16 cellular contexts compared by ENCODE assay signal in genomic region chr2:190432567-190433231, GRCh38. TPM values are rescaled to one million over a fixed set of nuclear protein-coding genes. Genes with fewer than 3 reads are reported as not detected.
A peak's percentile ranks its signal among the peaks of the same experiment; 100 is the strongest.
DNase-seq lines count a peak whose midpoint lies in the region; ATAC-seq and TF ChIP-seq lines count a peak whose summit lies in the region.
"Had no signal": no experiment of that assay in that cellular context is flagged by ENCODE, and none has a peak within 500 bp of the region (broad histone marks: within the 10 kb centered on the region; RNA-seq: fewer than 3 reads in every experiment).

No MANE protein-coding gene starts in this region.

- H3K9me3 ChIP-seq in CD8-positive, alpha-beta T cell (ENCODE audit: low read length), result no peaks in the 10 kb centered on the region
- H3K9me3 ChIP-seq: BE2C, gastrocnemius medialis had no signal

- no peak for DNase-seq in CD8-positive, alpha-beta T cell
- DNase-seq in mesothelial cell of epicardium (ENCODE audit: low spot score in 2 of 2, unreplicated experiment in 2 of 2) (no peak), AML-193 (lab: John Stamatoyannopoulos, UW) (no peak), SIG-M5 (lab: John Stamatoyannopoulos, UW) (no peak)
- DNase-seq: activated effector memory CD4-positive, alpha-beta T cell treated with Interleukin-2 at 50 U/mL for 16 hours; BE2C; brain microvascular endothelial cell; DND-41; endodermal cell; gastrocnemius medialis; kidney; T-helper 1 cell; trophoblast cell had no signal

- no peak overlapping the region for H3K4me3 Mint-ChIP-seq in CD8-positive, alpha-beta T cell
- no peak overlapping the region for H3K4me3 Mint-ChIP-seq in mesothelial cell of epicardium
- H3K4me3 Mint-ChIP-seq: endodermal cell had no signal

- H3K27me3 ChIP-seq in CD8-positive, alpha-beta T cell (ENCODE audit: insufficient read depth, low read length), result no peaks in the 10 kb centered on the region
- H3K27me3 ChIP-seq: BE2C, brain microvascular endothelial cell, gastrocnemius medialis had no signal

- H3K27ac Mint-ChIP-seq in CD8-positive, alpha-beta T cell, result peak overlapping the region; percentile 16
- H3K27ac Mint-ChIP-seq in mesothelial cell of epicardium, result peak overlapping the region; percentile 52
- H3K27ac Mint-ChIP-seq: endodermal cell had no signal

- intact Hi-C loops in CD8-positive, alpha-beta T cell (cut with DNase I, micrococcal nuclease), result loop anchor here in 1 of 2 experiments (2.0 kb wide), 1 partner anchor 14 kb away; no protein-coding TSS in a partner anchor

- H3K4me1 ChIP-seq in CD8-positive, alpha-beta T cell (ENCODE audit: insufficient read depth, low read length), result peaks cover 23% of the 10 kb centered on the region
- H3K4me1 ChIP-seq: BE2C had no signal

- peaks cover 47% of the 10 kb centered on the region for H3K36me3 Mint-ChIP-seq in CD8-positive, alpha-beta T cell
- peaks cover 24% of the 10 kb centered on the region for H3K36me3 Mint-ChIP-seq in mesothelial cell of epicardium

- H3K9me3 Mint-ChIP-seq in CD8-positive, alpha-beta T cell, result peaks cover 5% of the 10 kb centered on the region
- peaks cover 6% of the 10 kb centered on the region for H3K9me3 Mint-ChIP-seq in mesothelial cell of epicardium

- H3K4me3 ChIP-seq in CD8-positive, alpha-beta T cell (ENCODE audit: low read depth, low read length), result no peak overlapping the region
- H3K4me3 ChIP-seq: gastrocnemius medialis had no signal

- peaks cover 20% of the 10 kb centered on the region for H3K36me3 ChIP-seq in CD8-positive, alpha-beta T cell (ENCODE audit: insufficient read depth, low read length)
- H3K36me3 ChIP-seq: brain microvascular endothelial cell had no signal

- POLR2A ChIA-PET in CD8-positive, alpha-beta T cell (lab: Charles Lee), result interaction anchor here (1.3 kb wide), 1 partner anchor 101 kb away, joined by 3 read pairs; the partner anchor contains the start of gene NEMP2

- TF ChIP-seq CTCF in CD8-positive, alpha-beta T cell (IDR thresholded peaks at IDR 0.05), result no peak
- TF ChIP-seq CTCF in VCaP (conservative IDR thresholded peaks at IDR 0.05) (no peak), mesothelial cell of epicardium (IDR thresholded peaks at IDR 0.05; ENCODE audit: unreplicated experiment) (no peak)

- CTCF ChIA-PET in CD8-positive, alpha-beta T cell (lab: Charles Lee), result no interaction called here

- H3K4me1 Mint-ChIP-seq in CD8-positive, alpha-beta T cell (ENCODE audit: low read depth), result peaks cover 69% of the 10 kb centered on the region
- H3K4me1 Mint-ChIP-seq in mesothelial cell of epicardium, result peaks cover 9% of the 10 kb centered on the region
- H3K4me1 Mint-ChIP-seq: endodermal cell had no signal

- no peak for ATAC-seq in CD8-positive, alpha-beta T cell
- ATAC-seq in GM18498 (IDR thresholded peaks at IDR 0.05; ENCODE audit: unreplicated experiment) (peak; percentile 52), GM18520 (IDR thresholded peaks at IDR 0.05; ENCODE audit: unreplicated experiment) (no peak)
- ATAC-seq: gastrocnemius medialis had no signal

- H3K27me3 Mint-ChIP-seq in CD8-positive, alpha-beta T cell (ENCODE audit: low read depth), result no peaks in the 10 kb centered on the region
- H3K27me3 Mint-ChIP-seq in mesothelial cell of epicardium (ENCODE audit: low read depth), result no peaks in the 10 kb centered on the region

- no peak overlapping the region for H3K27ac ChIP-seq in CD8-positive, alpha-beta T cell (ENCODE audit: low read depth, low read length)
- peak overlapping the region; percentile 62 for H3K27ac ChIP-seq in VCaP
- H3K27ac ChIP-seq: brain microvascular endothelial cell, gastrocnemius medialis had no signal

RNA-seq across cellular contexts. Expression of gene MFSD6, which starts 24.5 kb away (rescaled TPM):
- 10 to 100 TPM; 45.6 to 50.6 TPM for total RNA-seq in CD8-positive, alpha-beta T cell
- total RNA-seq in mesothelial cell of epicardium, result 10.9 to 12.6 TPM (median 11.7 TPM) in 3 replicates
